Comparison of ENCODE assay signal across 8 cellular contexts in genomic region chrX:18210470-18210869, GRCh38. TPM values are rescaled to one million over a fixed set of nuclear protein-coding genes. Genes with fewer than 3 reads are reported as not detected.
DNase-seq lines count a peak whose midpoint lies in the region; ATAC-seq, FAIRE-seq and TF ChIP-seq lines count a peak whose summit lies in the region.
"Had no signal": no experiment of that assay in that cellular context is flagged by ENCODE, and none has a peak within 500 bp of the region (broad histone marks: within the 10 kb centered on the region; RNA-seq: fewer than 3 reads in every experiment).

No MANE protein-coding gene starts in this region.

- H3K36me3 ChIP-seq in HEK293 (ENCODE audit: control insufficient read depth in 2 of 2, insufficient read depth in 1 of 2, low read length in 2 of 2): no peaks in the 10 kb centered on the region

- H3K27ac ChIP-seq in HEK293 (ENCODE audit: extremely low read depth, low read depth, low read length): no peak overlapping the region

- CTCF ChIA-PET in HEK293 (lab: Yijun Ruan, JAX): interaction anchor here (0.6 to 3.3 kb wide), 10 partner anchors 37 to 514 kb away, joined by 3 to 21 read pairs (median 7); no protein-coding TSS in a partner anchor

- DNase-seq in NCI-H345 (lab: John Stamatoyannopoulos, UW): peak; percentile 41
- peak; percentile 30 for DNase-seq in renal cortical epithelial cell (ENCODE audit: low read depth)
- DNase-seq in activated naive CD4-positive, alpha-beta T cell (lab: John Stamatoyannopoulos, UW): no peak
- DNase-seq: activated CD4-positive, alpha-beta T cell treated with anti-CD3 and anti-CD28 coated beads, Interleukin-2, amount 50 U/mL, for 1 hour had no signal

- H3K9me3 ChIP-seq in HEK293 (ENCODE audit: control insufficient read depth, insufficient read depth, low read depth, low read length): no peaks in the 10 kb centered on the region

- H3K4me3 ChIP-seq in HEK293 (ENCODE audit: low read depth, low read length): no peak overlapping the region

- no peak for TF ChIP-seq POLR2A in GM18505 (IDR thresholded peaks at IDR 0.05; ENCODE audit: borderline replicate concordance, extremely low read depth, insufficient read depth, insufficient read length)

- ATAC-seq in GM21381 (IDR thresholded peaks at IDR 0.05; ENCODE audit: unreplicated experiment) (no peak), GM18505 (IDR thresholded peaks at IDR 0.05; ENCODE audit: unreplicated experiment) (no peak)

- no peak for TF ChIP-seq CTCF in HEK293 (tag by site-specific recombination; IDR thresholded peaks at IDR 0.05)

- POLR2A ChIA-PET in HEK293 (lab: Yijun Ruan, JAX): no interaction called here

- peak; percentile 84 for FAIRE-seq in endometrium (lab: Jason Lieb, UNC)

- no peaks in the 10 kb centered on the region for H3K4me1 ChIP-seq in HEK293 (ENCODE audit: control insufficient read depth, insufficient read depth, low read length)

TF ChIP-seq in HEK293, 187 proteins besides CTCF, POLR2A, EP300 and RAD21:
- TF ChIP-seq ZNF169 (tag by site-specific recombination; IDR thresholded peaks at IDR 0.05) (no peak), OVOL3 (tag by site-specific recombination; IDR thresholded peaks at IDR 0.05) (no peak), ZNF654 (tag by site-specific recombination; IDR thresholded peaks at IDR 0.05; ENCODE audit: low read depth) (peak; percentile 33)

RNA-seq across cellular contexts. Expression of gene BEND2, which starts 10.2 kb away (rescaled TPM):
- not detected in 2 replicates for total RNA-seq in renal cortical epithelial cell

Comparison
In these comparisons a context has a peak if more than half of its experiments do, and no peak if none do; other contexts are left out.
1. DNase-seq: peak in NCI-H345 (single experiment) and renal cortical epithelial cell (single experiment); none in activated naive CD4-positive, alpha-beta T cell (0 of 4).